Comparison of ENCODE assay signal across 34 cellular contexts in genomic region chr1:236757640-236758039, GRCh38.
"Had no signal": no experiment of that assay in that cellular context is flagged by ENCODE, and none has a peak within 500 bp of the region (broad histone marks: within the 10 kb centered on the region; RNA-seq: fewer than 3 reads in every experiment).

No MANE protein-coding gene starts in this region.

- H3K27ac ChIP-seq: adrenal gland, ascending aorta, body of pancreas, brain microvascular endothelial cell, breast epithelium had no signal

- H3K4me3 ChIP-seq: adrenal gland, ascending aorta, body of pancreas, breast epithelium had no signal

- H3K4me1 ChIP-seq: adrenal gland, ascending aorta, breast epithelium had no signal

- H3K27me3 ChIP-seq: adrenal gland, ascending aorta, body of pancreas, brain microvascular endothelial cell, breast epithelium had no signal

- DNase-seq: activated effector memory CD4-positive, alpha-beta T cell treated with anti-CD3 and anti-CD28 coated beads, Interleukin-2, amount 50 U/mL, for 16 hours; activated effector memory CD4-positive, alpha-beta T cell treated with Interleukin-2 at 50 U/mL for 16 hours; activated gamma-delta T cell; activated gamma-delta T cell treated with Interleukin-2 at 50 U/mL for 16 hours; activated naive CD4-positive, alpha-beta T cell; activated naive CD4-positive, alpha-beta T cell treated with anti-CD3 and anti-CD28 coated beads for 36 hours; activated naive CD4-positive, alpha-beta T cell treated with anti-CD3 and anti-CD28 coated beads, Interleukin-2, amount 10 ng/mL, durations not matched to agents 7 days and 5 days; activated naive CD4-positive, alpha-beta T cell treated with anti-CD3 and anti-CD28 coated beads, Interleukin-2, amount 50 U/mL, for 16 hours; activated naive CD4-positive, alpha-beta T cell treated with Interleukin-2 at 50 U/mL for 16 hours; activated naive CD8-positive, alpha-beta T cell treated with anti-CD3 and anti-CD28 coated beads for 36 hours; activated naive CD8-positive, alpha-beta T cell treated with anti-CD3 and anti-CD28 coated beads, Interleukin-2, amount 10 ng/mL, durations not matched to agents 7 days and 5 days; activated naive CD8-positive, alpha-beta T cell treated with anti-CD3 and anti-CD28 coated beads, Interleukin-2, amount 50 U/mL, for 24 hours; activated T-cell treated with anti-CD3 and anti-CD28 coated beads for 4 hours; activated T-cell treated with anti-CD3 and anti-CD28 coated beads, Interleukin-2, amount 50 U/mL, for 1 hour; activated T-cell treated with anti-CD3 and anti-CD28 coated beads, Interleukin-2, amount 50 U/mL, for 24 hours; activated T-cell treated with anti-CD3 and anti-CD28 coated beads, Interleukin-2, amount 50 U/mL, for 4 hours; activated T-cell treated with anti-CD3 and anti-CD28 coated beads, Interleukin-2, amount 50 U/mL, for 48 hours; activated T-cell treated with anti-CD3 and anti-CD28 coated beads, Interleukin-2, amount 50 U/mL, for 72 hours; adrenal gland; amniotic stem cell; amygdala; anterior cingulate cortex; aorta; body of pancreas; brain microvascular endothelial cell; caudate nucleus; central memory CD4-positive, alpha-beta T cell; cerebellar nuclear complex had no signal

- H3K9me3 ChIP-seq: adrenal gland, ascending aorta, body of pancreas, breast epithelium had no signal

- ATAC-seq: activated naive CD4-positive, alpha-beta T cell treated with anti-CD3 and anti-CD28 coated beads, Interleukin-2, amount 50 U/mL, for 72 hours; activated naive CD8-positive, alpha-beta T cell treated with anti-CD3 and anti-CD28 coated beads, Interleukin-2, amount 50 U/mL, for 24 hours; activated T-cell treated with anti-CD3 and anti-CD28 coated beads, Interleukin-2, amount 50 U/mL, for 4 hours; activated T-cell treated with anti-CD3 and anti-CD28 coated beads, Interleukin-2, amount 50 U/mL, for 72 hours; activated T-helper 17 cell treated with anti-CD3 and anti-CD28 coated beads, Interleukin-2, amount 50 U/mL, for 72 hours; body of pancreas had no signal

- FAIRE-seq: astrocyte, bronchial epithelial cell had no signal

- H3K36me3 ChIP-seq: adrenal gland, brain microvascular endothelial cell, breast epithelium had no signal
